ENCODE assay signal across 10 cellular contexts in genomic region chr22:36419912-36420882, GRCh38. TPM values are rescaled to one million over a fixed set of nuclear protein-coding genes. Genes with fewer than 3 reads are reported as not detected.
DNase-seq lines count a peak whose midpoint lies in the region; ATAC-seq, FAIRE-seq and TF ChIP-seq lines count a peak whose summit lies in the region.
"Had no signal": no experiment of that assay in that cellular context is flagged by ENCODE, and none has a peak within 500 bp of the region (broad histone marks: within the 10 kb centered on the region; RNA-seq: fewer than 3 reads in every experiment).

No MANE protein-coding gene starts in this region.

- H3K4me3 ChIP-seq in endothelial cell of umbilical vein (replicated peaks in 1 of 3; ENCODE audit: insufficient read depth in 1 of 3, low read depth in 1 of 3, low read length in 3 of 3) (no peak overlapping the region), mesodermal cell (ENCODE audit: extremely low read depth, insufficient read depth, low read length, poor library complexity, severe bottlenecking) (no peak overlapping the region)

- H3K27ac ChIP-seq in endothelial cell of umbilical vein (ENCODE audit: insufficient read depth, low read depth, low read length) (no peak overlapping the region), mesodermal cell (ENCODE audit: low read depth, low read length, severe bottlenecking) (peak overlapping the region; percentile 93), RWPE1 (no peak overlapping the region), substantia nigra (ENCODE audit: low read depth, low read length, poor library complexity, severe bottlenecking) (no peak overlapping the region)

- 89 to 91% methylated on average over 12 to 18 of the region's 21 CpGs for WGBS in mesodermal cell (ENCODE audit: insufficient coverage in 2 of 2), 2 experiments

- H4K20me1 ChIP-seq in endothelial cell of umbilical vein (replicated peaks; ENCODE audit: control insufficient read depth, extremely low read depth, insufficient read depth, low read length), result no peaks in the 10 kb centered on the region

- no peaks in the 10 kb centered on the region for H3K27me3 Mint-ChIP-seq in stimulated activated naive CD8-positive, alpha-beta T cell treated with anti-CD3 and anti-CD28 coated beads, Interleukin-15, amount 100 ng/mL, for 72 hours

- intact Hi-C loops in endothelial cell of umbilical vein (cut with micrococcal nuclease), result no loop called here

- dilution Hi-C loops in endothelial cell of umbilical vein (cut with MboI; ENCODE audit: extremely low pct_ligation_motif_present, low sequenced_read_pairs), result no loop called here

- TF ChIP-seq POLR2A in endothelial cell of umbilical vein (IDR thresholded peaks at IDR 0.05; ENCODE audit: low read depth, low read length), result no peak

- no peaks in the 10 kb centered on the region for H3K9me1 ChIP-seq in endothelial cell of umbilical vein (replicated peaks; ENCODE audit: control insufficient read depth, extremely low read depth, insufficient read depth, low read length)

- H3K4me3 Mint-ChIP-seq in stimulated activated naive CD8-positive, alpha-beta T cell treated with anti-CD3 and anti-CD28 coated beads, Interleukin-15, amount 100 ng/mL, for 72 hours, result peak overlapping the region; percentile 67 to 76

- BruUV-seq in endothelial cell of umbilical vein (replicated peaks; lab: Mats Ljungman, UMichigan), result no TSS peak

- POLR2A ChIA-PET in endothelial cell of umbilical vein (lab: Charles Lee) (interaction anchor here (0.8 kb wide), 1 partner anchor 32 kb away, joined by 3 read pairs; the partner anchor contains the start of gene MYH9), RWPE1 (lab: Yijun Ruan, JAX; ENCODE audit: low non-redundant PET) (no interaction called here)

- H3K4me1 ChIP-seq in endothelial cell of umbilical vein (ENCODE audit: control insufficient read depth, extremely low read depth, insufficient read depth, low read length) (peaks cover 10% of the 10 kb centered on the region), mesodermal cell (ENCODE audit: control insufficient read depth, insufficient read depth, low read length, poor library complexity, severe bottlenecking) (peaks cover 21% of the 10 kb centered on the region)

- H3K4me2 ChIP-seq in endothelial cell of umbilical vein (ENCODE audit: insufficient read depth, low read length), result no peak overlapping the region

- peaks cover 38% of the 10 kb centered on the region for H3K4me1 Mint-ChIP-seq in stimulated activated naive CD8-positive, alpha-beta T cell treated with anti-CD3 and anti-CD28 coated beads, Interleukin-15, amount 100 ng/mL, for 72 hours

- no peaks in the 10 kb centered on the region for H3K9me3 Mint-ChIP-seq in stimulated activated naive CD8-positive, alpha-beta T cell treated with anti-CD3 and anti-CD28 coated beads, Interleukin-15, amount 100 ng/mL, for 72 hours

- DNase-seq in LHCN-M2 (ENCODE audit: low read depth), result peak; percentile 91
- no peak for DNase-seq in endothelial cell of umbilical vein (ENCODE audit: low read depth, low spot score)
- no peak for DNase-seq in stimulated activated naive CD8-positive, alpha-beta T cell treated with anti-CD3 and anti-CD28 coated beads, Interleukin-15, amount 100 ng/mL, for 72 hours
- DNase-seq in RWPE1 (ENCODE audit: low spot score), result no peak
- DNase-seq in substantia nigra (lab: John Stamatoyannopoulos, UW), result no peak
- no peak for DNase-seq in amygdala (lab: John Stamatoyannopoulos, UW)
- DNase-seq: activated CD8-positive, alpha-beta memory T cell treated with anti-CD3 and anti-CD28 coated beads for 24 hours had no signal

- no peak overlapping the region for H3K9ac ChIP-seq in endothelial cell of umbilical vein (replicated peaks; ENCODE audit: extremely low read depth, insufficient read depth, low read length)

- H3K27ac Mint-ChIP-seq in stimulated activated naive CD8-positive, alpha-beta T cell treated with anti-CD3 and anti-CD28 coated beads, Interleukin-15, amount 100 ng/mL, for 72 hours, result peak overlapping the region; percentile 27 to 91

- no peaks in the 10 kb centered on the region for H3K9me3 ChIP-seq in endothelial cell of umbilical vein (replicated peaks; ENCODE audit: control insufficient read depth, insufficient read depth, low read length)
- H3K9me3 ChIP-seq in mesodermal cell (ENCODE audit: control insufficient read depth, low read length), result no peaks in the 10 kb centered on the region

- FAIRE-seq in endothelial cell of umbilical vein (lab: Jason Lieb, UNC), result peak; percentile 50
- FAIRE-seq: H54 had no signal

- H3K79me2 ChIP-seq in endothelial cell of umbilical vein (ENCODE audit: control insufficient read depth, insufficient read depth, low read length), result no peaks in the 10 kb centered on the region

- CTCF ChIA-PET in endothelial cell of umbilical vein (lab: Charles Lee) (interaction anchor here (0.9 to 1.2 kb wide), 2 partner anchors 22 to 51 kb away, joined by 3 to 5 read pairs; no protein-coding TSS in a partner anchor), RWPE1 (lab: Yijun Ruan, JAX) (no interaction called here)

- ATAC-seq in stimulated activated naive CD8-positive, alpha-beta T cell treated with anti-CD3 and anti-CD28 coated beads, Interleukin-15, amount 100 ng/mL, for 72 hours, result no peak
- ATAC-seq in GM21367 (IDR thresholded peaks at IDR 0.05; ENCODE audit: unreplicated experiment), result no peak

- no peaks in the 10 kb centered on the region for H3K27me3 ChIP-seq in endothelial cell of umbilical vein (ENCODE audit: control insufficient read depth in 2 of 2, insufficient read depth in 2 of 2, low read length in 2 of 2)

- no peak overlapping the region for H2AFZ ChIP-seq in endothelial cell of umbilical vein (ENCODE audit: low read depth, low read length)

- no peak for TF ChIP-seq CTCF in endothelial cell of umbilical vein (IDR thresholded peaks at IDR 0.05; ENCODE audit: extremely low read depth in 1 of 2, insufficient read depth in 1 of 2, low read depth in 1 of 2, low read length in 2 of 2)
- TF ChIP-seq CTCF in RWPE1 (conservative IDR thresholded peaks at IDR 0.05; ENCODE audit: low read depth), result no peak

- H3K36me3 ChIP-seq in endothelial cell of umbilical vein (ENCODE audit: control insufficient read depth in 2 of 2, extremely low read depth in 1 of 2, insufficient read depth in 2 of 2, low read length in 2 of 2) (no peaks in the 10 kb centered on the region), mesodermal cell (ENCODE audit: control insufficient read depth, insufficient read depth, low read length) (no peaks in the 10 kb centered on the region)

TF ChIP-seq in endothelial cell of umbilical vein, 7 proteins besides CTCF, POLR2A, EP300 and RAD21:
- TF ChIP-seq JUN (IDR thresholded peaks at IDR 0.05; ENCODE audit: borderline replicate concordance, insufficient read depth, insufficient read length, low read depth), result no peak
- no peak for TF ChIP-seq MAX (IDR thresholded peaks at IDR 0.05; ENCODE audit: insufficient read depth, insufficient read length)
- no peak for TF ChIP-seq MYC (IDR thresholded peaks at IDR 0.05; ENCODE audit: low read depth, low read length)
- TF ChIP-seq EZH2 (IDR thresholded peaks at IDR 0.05; ENCODE audit: borderline replicate concordance, low read depth, low read length, severe bottlenecking), result no peak
- no peak for TF ChIP-seq POLR2AphosphoS5 (IDR thresholded peaks at IDR 0.05; ENCODE audit: insufficient read depth, low read depth, low read length)
- no peak for TF ChIP-seq GATA2 (IDR thresholded peaks at IDR 0.05; ENCODE audit: insufficient read depth, insufficient read length, low read depth, low read length)
- no peak for TF ChIP-seq FOS (IDR thresholded peaks at IDR 0.05; ENCODE audit: borderline replicate concordance, insufficient read depth, low read length)

RNA-seq across cellular contexts. Expression of gene MYH9, which starts 32.4 kb away (rescaled TPM):
- 481 and 492 TPM in 2 replicates for total RNA-seq in LHCN-M2 (2014; rRNA removed)
- polyA plus RNA-seq in LHCN-M2 (2012), result 762 TPM
- 1,331 and 1,413 TPM in 2 replicates for total RNA-seq in endothelial cell of umbilical vein
- polyA plus RNA-seq in endothelial cell of umbilical vein, result 157 and 188 TPM in 2 replicates
- 377 and 396 TPM in 2 replicates for polyA plus RNA-seq in endothelial cell of umbilical vein (2011; cell fraction: cytosol; rRNA removed)
- 759 and 766 TPM in 2 replicates for polyA plus RNA-seq in endothelial cell of umbilical vein (2011; cell fraction: nucleus; rRNA removed)
- polyA plus RNA-seq in endothelial cell of umbilical vein (2012), result 496 and 585 TPM in 2 replicates
- 1,176 and 1,679 TPM in 2 replicates for polyA minus RNA-seq in endothelial cell of umbilical vein
- 42.9 TPM for polyA minus RNA-seq in endothelial cell of umbilical vein (2011; cell fraction: cytosol; rRNA and poly(A)+ RNA removed)
- polyA minus RNA-seq in endothelial cell of umbilical vein (2011; cell fraction: nucleus; rRNA and poly(A)+ RNA removed), result 498 and 877 TPM in 2 replicates
- polyA plus RNA-seq in mesodermal cell (2013, experiment 1 of 2), result 360 TPM
- polyA plus RNA-seq in mesodermal cell (2013, experiment 2 of 2), result 289 TPM
